19 cellular contexts compared by ENCODE assay signal in the genomic region with DNA sequence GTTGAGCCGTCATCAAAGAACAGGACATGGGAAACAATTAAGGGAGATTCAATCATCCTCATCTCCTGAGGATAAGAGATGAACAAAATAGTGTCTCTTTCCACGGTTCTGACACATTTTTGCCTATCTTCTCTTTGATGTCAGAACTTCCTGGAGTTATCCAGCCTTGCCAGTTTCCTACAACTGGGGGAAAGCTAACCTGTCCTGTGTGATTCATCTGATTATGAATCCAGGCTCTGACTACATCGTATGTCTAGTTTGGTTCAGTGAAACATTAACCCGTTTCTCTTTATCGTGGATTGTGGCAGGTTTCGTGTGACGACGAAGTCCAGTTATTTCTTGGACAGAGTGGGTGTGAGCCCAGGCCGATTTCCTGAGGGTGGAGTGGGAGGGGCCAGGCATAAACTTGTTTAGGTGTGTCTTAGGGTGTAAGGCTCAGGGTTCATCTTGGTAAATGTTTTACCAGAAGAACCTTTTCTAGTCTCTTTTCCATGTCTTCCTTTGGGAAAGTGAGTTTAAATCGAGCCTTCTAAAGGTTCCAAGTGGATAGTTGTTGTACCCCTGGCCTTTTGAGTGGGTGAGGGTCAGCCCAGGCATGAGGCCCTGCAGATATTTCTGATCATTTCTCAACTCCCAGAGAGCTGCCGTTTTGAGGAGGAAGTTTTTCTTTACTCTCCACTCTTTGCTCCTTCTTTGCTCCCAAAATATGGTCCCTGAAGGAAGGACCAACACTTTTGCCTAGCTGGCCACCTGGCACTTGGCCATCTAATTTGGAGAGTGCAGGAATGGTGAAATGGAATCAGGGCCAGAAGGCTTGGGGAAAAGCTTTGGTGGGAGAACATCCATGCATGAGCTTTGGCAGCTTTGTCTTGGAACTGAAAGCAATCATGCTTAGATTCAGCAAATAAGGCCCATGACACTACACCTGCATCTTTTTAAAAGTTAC. TPM values are rescaled to one million over a fixed set of nuclear protein-coding genes. Genes with fewer than 3 reads are reported as not detected.
DNase-seq lines count a peak whose midpoint lies in the region; ATAC-seq and TF ChIP-seq lines count a peak whose summit lies in the region.
"Had no signal": no experiment of that assay in that cellular context is flagged by ENCODE, and none has a peak within 500 bp of the region (broad histone marks: within the 10 kb centered on the region; RNA-seq: fewer than 3 reads in every experiment).

No MANE protein-coding gene starts in this region.

- H2BK12ac ChIP-seq in neuronal stem cell (ENCODE audit: low read length): no peak overlapping the region

- H3K9me3 ChIP-seq in RWPE2 (ENCODE audit: severe bottlenecking) (no peaks in the 10 kb centered on the region), hepatocyte (ENCODE audit: low read depth) (no peaks in the 10 kb centered on the region), neuronal stem cell (replicated peaks in 1 of 2; ENCODE audit: control insufficient read depth in 2 of 2, insufficient read depth in 1 of 2, low read depth in 1 of 2, low read length in 2 of 2) (no peaks in the 10 kb centered on the region), MM.1S (replicated peaks; ENCODE audit: insufficient read depth, low read length) (no peaks in the 10 kb centered on the region)
- H3K9me3 ChIP-seq: HAP-1, heart right ventricle had no signal

- H4K20me1 ChIP-seq in hepatocyte (ENCODE audit: insufficient read depth, poor library complexity, severe bottlenecking): no peaks in the 10 kb centered on the region
- H4K20me1 ChIP-seq in MM.1S (ENCODE audit: insufficient read depth, low read length): no peaks in the 10 kb centered on the region

- no peak overlapping the region for H2BK5ac ChIP-seq in neuronal stem cell (ENCODE audit: low read length)

- no peak overlapping the region for H3K23ac ChIP-seq in neuronal stem cell (ENCODE audit: low read depth, low read length, poor library complexity)

- H3K4me2 ChIP-seq in hepatocyte: peak overlapping the region; percentile 62
- H3K4me2 ChIP-seq in neuronal stem cell (ENCODE audit: insufficient read depth, low read length, poor library complexity, severe bottlenecking): no peak overlapping the region
- no peak overlapping the region for H3K4me2 ChIP-seq in MM.1S (ENCODE audit: low read depth, low read length)

- no peak overlapping the region for H4K8ac ChIP-seq in neuronal stem cell (ENCODE audit: low read depth, low read length)

- CTCF ChIA-PET in T-cell (lab: Charles Lee): interaction anchor here in 1 of 2 donors (0.7 kb wide), 1 partner anchor 183 kb away, joined by 7 read pairs; no protein-coding TSS in a partner anchor

- no peaks in the 10 kb centered on the region for H3K79me2 ChIP-seq in hepatocyte
- H3K79me2 ChIP-seq in MM.1S (ENCODE audit: low read length): no peaks in the 10 kb centered on the region

- no peak overlapping the region for H2BK120ac ChIP-seq in neuronal stem cell (ENCODE audit: low read depth, low read length)

- WGBS in hepatocyte (ENCODE audit: low lambda C conversion rate, missing lambda C conversion rate): 52% methylated on average over 11 of the region's 11 CpGs
- WGBS in neuronal stem cell (ENCODE audit: extremely low coverage in 2 of 2, insufficient read length in 2 of 2, insufficient replicate concordance in 1 of 2), 2 donors: no CpG with 5 or more reads among the region's 11 CpGs

- H3K4me3 Mint-ChIP-seq in T-cell: no peak overlapping the region
- H3K4me3 Mint-ChIP-seq: activated CD4-positive, alpha-beta T cell treated with anti-CD3 and anti-CD28 coated beads, Interleukin-2, amount 10 ng/mL, durations not matched to agents 24 days and 14 days; B cell had no signal

- POLR2A ChIA-PET in T-cell (lab: Charles Lee): no interaction called here

- H3K9me2 ChIP-seq in hepatocyte (replicated peaks; ENCODE audit: insufficient read depth) (no peaks in the 10 kb centered on the region), MM.1S (replicated peaks; ENCODE audit: insufficient read depth, low read length) (no peaks in the 10 kb centered on the region)

- no peak overlapping the region for H3K4ac ChIP-seq in neuronal stem cell (ENCODE audit: low read length)

- no peak overlapping the region for H3K4me3 ChIP-seq in RWPE2 (ENCODE audit: severe bottlenecking)
- H3K4me3 ChIP-seq in hepatocyte: no peak overlapping the region
- H3K4me3 ChIP-seq in neuronal stem cell (ENCODE audit: low read length in 2 of 2): no peak overlapping the region
- H3K4me3 ChIP-seq in MM.1S (ENCODE audit: low read length): no peak overlapping the region
- H3K4me3 ChIP-seq: HAP-1, heart right ventricle had no signal

- no peaks in the 10 kb centered on the region for H3K27me3 Mint-ChIP-seq in T-cell
- H3K27me3 Mint-ChIP-seq: activated CD4-positive, alpha-beta T cell treated with anti-CD3 and anti-CD28 coated beads, Interleukin-2, amount 10 ng/mL, durations not matched to agents 24 days and 14 days; B cell had no signal

- no peaks in the 10 kb centered on the region for H3K79me1 ChIP-seq in neuronal stem cell (ENCODE audit: low read depth, low read length)

- H2AK5ac ChIP-seq in neuronal stem cell (ENCODE audit: low read depth, low read length): peak overlapping the region; percentile 2

- ATAC-seq in RWPE2 (ENCODE audit: low read depth) (peak; percentile 63), T-cell (replicated peaks in 1 of 4) (no peak), GM19452 (IDR thresholded peaks at IDR 0.05; ENCODE audit: unreplicated experiment) (no peak)
- ATAC-seq: heart right ventricle had no signal

- H4K91ac ChIP-seq in neuronal stem cell (ENCODE audit: low read depth, low read length, poor library complexity): no peak overlapping the region

- H2AFZ ChIP-seq in hepatocyte (no peak overlapping the region), neuronal stem cell (ENCODE audit: low read length) (no peak overlapping the region), MM.1S (ENCODE audit: low read length) (no peak overlapping the region)

- H3F3A ChIP-seq in MM.1S (ENCODE audit: insufficient read depth, low read length): no peaks in the 10 kb centered on the region

- in situ Hi-C loops in Caki2 (cut with HindIII; ENCODE audit: low pct_unique_long_range_greater_than_20kb, low sequenced_read_pairs): no loop called here

- H3K27ac ChIP-seq in RWPE2 (ENCODE audit: poor library complexity, severe bottlenecking): no peak overlapping the region
- peak overlapping the region; percentile 96 for H3K27ac ChIP-seq in hepatocyte
- H3K27ac ChIP-seq in neuronal stem cell (replicated peaks; ENCODE audit: low read length): no peak overlapping the region
- no peak overlapping the region for H3K27ac ChIP-seq in MM.1S (ENCODE audit: low read length)
- H3K27ac ChIP-seq: heart right ventricle had no signal

- peak; percentile 95 for DNase-seq in Caki2 (ENCODE audit: low read depth)
- DNase-seq in RWPE2 (ENCODE audit: low spot score): no peak
- peak; percentile 89 for DNase-seq in hepatocyte (ENCODE audit: low spot score)
- DNase-seq in neuronal stem cell (ENCODE audit: low spot score): no peak
- DNase-seq in MM.1S: no peak
- DNase-seq in T-cell: no peak
- no peak for DNase-seq in GF-D8 (lab: John Stamatoyannopoulos, UW)
- DNase-seq: activated CD4-positive, alpha-beta T cell treated with anti-CD3 and anti-CD28 coated beads, Interleukin-2, amount 10 ng/mL, durations not matched to agents 24 days and 14 days; activated T-cell treated with anti-CD3 and anti-CD28 coated beads, Interleukin-2, amount 50 U/mL, for 48 hours; cerebellar nuclear complex; DMS153; erythroblast; heart right ventricle; NCI-H187; NCI-H748 treated with DMSO at 0.1 percent for 48 hours; T1000 had no signal

- H3K14ac ChIP-seq in neuronal stem cell (ENCODE audit: low read length): no peak overlapping the region

- H3K9ac ChIP-seq in neuronal stem cell (ENCODE audit: low read depth, low read length, poor library complexity) (no peak overlapping the region), MM.1S (ENCODE audit: low read length) (no peak overlapping the region)

- no peaks in the 10 kb centered on the region for H3K4me1 ChIP-seq in RWPE2 (ENCODE audit: insufficient read depth, poor library complexity, severe bottlenecking)
- H3K4me1 ChIP-seq in hepatocyte (ENCODE audit: insufficient read depth): peaks cover 13% of the 10 kb centered on the region
- peaks cover 0 to 17% of the 10 kb centered on the region in 2 donors for H3K4me1 ChIP-seq in neuronal stem cell (ENCODE audit: control insufficient read depth in 2 of 2, insufficient read depth in 1 of 2, low read depth in 1 of 2, low read length in 2 of 2)
- H3K4me1 ChIP-seq in MM.1S (ENCODE audit: low read length): no peaks in the 10 kb centered on the region
- H3K4me1 ChIP-seq: HAP-1 had no signal

- H3K4me1 Mint-ChIP-seq in T-cell: no peaks in the 10 kb centered on the region
- H3K4me1 Mint-ChIP-seq: activated CD4-positive, alpha-beta T cell treated with anti-CD3 and anti-CD28 coated beads, Interleukin-2, amount 10 ng/mL, durations not matched to agents 24 days and 14 days; B cell had no signal

- no peaks in the 10 kb centered on the region for H3K36me3 ChIP-seq in RWPE2 (ENCODE audit: low read depth)
- no peaks in the 10 kb centered on the region for H3K36me3 ChIP-seq in hepatocyte (replicated peaks; ENCODE audit: insufficient read depth, low read depth)
- no peaks in the 10 kb centered on the region for H3K36me3 ChIP-seq in neuronal stem cell (replicated peaks in 1 of 2; ENCODE audit: control insufficient read depth in 2 of 2, insufficient read depth in 2 of 2, low read length in 2 of 2)
- H3K36me3 ChIP-seq in MM.1S (replicated peaks; ENCODE audit: insufficient read depth, low read length): no peaks in the 10 kb centered on the region
- H3K36me3 ChIP-seq: HAP-1 had no signal

- H2BK15ac ChIP-seq in neuronal stem cell (ENCODE audit: low read length): no peak overlapping the region

- no peak overlapping the region for H3K27ac Mint-ChIP-seq in T-cell
- H3K27ac Mint-ChIP-seq: activated CD4-positive, alpha-beta T cell treated with anti-CD3 and anti-CD28 coated beads, Interleukin-2, amount 10 ng/mL, durations not matched to agents 24 days and 14 days; B cell had no signal

- no peaks in the 10 kb centered on the region for H3K9me3 Mint-ChIP-seq in T-cell
- H3K9me3 Mint-ChIP-seq: activated CD4-positive, alpha-beta T cell treated with anti-CD3 and anti-CD28 coated beads, Interleukin-2, amount 10 ng/mL, durations not matched to agents 24 days and 14 days had no signal

- TF ChIP-seq CTCF in RWPE2 (IDR thresholded peaks at IDR 0.05; ENCODE audit: poor library complexity, severe bottlenecking) (no peak), hepatocyte (IDR thresholded peaks at IDR 0.05; ENCODE audit: poor library complexity) (no peak), MM.1S (IDR thresholded peaks at IDR 0.05; ENCODE audit: low read length) (no peak)

- H3K18ac ChIP-seq in neuronal stem cell (ENCODE audit: low read length): no peak overlapping the region

- H3K27me3 ChIP-seq in RWPE2 (ENCODE audit: insufficient read depth, poor library complexity, severe bottlenecking): no peaks in the 10 kb centered on the region
- no peaks in the 10 kb centered on the region for H3K27me3 ChIP-seq in hepatocyte
- no peaks in the 10 kb centered on the region for H3K27me3 ChIP-seq in neuronal stem cell (ENCODE audit: control insufficient read depth in 3 of 3, insufficient read depth in 3 of 3, low read depth in 1 of 3, low read length in 3 of 3)
- no peaks in the 10 kb centered on the region for H3K27me3 ChIP-seq in MM.1S (replicated peaks; ENCODE audit: insufficient read depth, low read length)
- H3K27me3 ChIP-seq: heart right ventricle had no signal

- H3K36me3 Mint-ChIP-seq in T-cell: peaks cover 20% of the 10 kb centered on the region

RNA-seq across cellular contexts. Expression of a gene that starts 50.4 kb away (rescaled TPM):
- total RNA-seq in Caki2 (2014; rRNA removed; shearing (Covaris generic); ENCODE audit: low replicate concordance): 4.0 TPM in 2 replicates
- 43.3 and 47.2 TPM in 2 replicates for total RNA-seq in hepatocyte
- polyA plus RNA-seq in hepatocyte: 14.4 and 16.8 TPM in 2 replicates
- 267 TPM for polyA plus RNA-seq in neuronal stem cell (2013, experiment 1 of 2)
- 274 TPM for polyA plus RNA-seq in neuronal stem cell (2013, experiment 2 of 2)
- total RNA-seq in T-cell: under 1 TPM; 0.20 to 0.66 (median 0.44) TPM

Comparison
In these comparisons a context has a peak if more than half of its experiments do, and no peak if none do; other contexts are left out.
1. DNase-seq: peak in Caki2 (single experiment) and hepatocyte (single experiment); none in RWPE2 (single experiment), neuronal stem cell (single experiment), MM.1S (single experiment), T-cell (0 of 34) and GF-D8 (single experiment).